ENCODE assay signal across 26 cellular contexts in the genomic region with DNA sequence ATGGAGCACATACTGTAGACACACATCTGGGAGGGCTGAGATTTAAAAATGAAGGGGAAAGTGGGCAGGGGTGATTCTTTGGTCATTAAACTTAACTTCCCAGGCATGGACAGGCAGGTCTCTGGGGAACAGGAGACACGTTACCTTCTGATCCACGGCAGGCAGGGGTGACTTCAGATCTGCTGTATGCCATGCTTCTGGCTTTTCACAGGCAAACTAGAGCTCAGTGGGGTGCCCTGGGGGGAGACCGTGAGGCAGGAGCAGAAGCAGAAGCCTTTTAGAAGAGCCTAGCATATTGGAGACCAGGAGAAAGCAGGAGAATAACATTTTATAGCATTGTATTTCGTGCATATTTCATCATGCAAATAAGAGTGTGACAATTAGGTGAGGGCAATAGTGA.
A peak's percentile ranks its signal among the peaks of the same experiment; 100 is the strongest.
DNase-seq lines count a peak whose midpoint lies in the region; ATAC-seq and TF ChIP-seq lines count a peak whose summit lies in the region.
"Had no signal": no experiment of that assay in that cellular context is flagged by ENCODE, and none has a peak within 500 bp of the region (broad histone marks: within the 10 kb centered on the region; RNA-seq: fewer than 3 reads in every experiment).

No MANE protein-coding gene starts in this region.

- H3K36me3 ChIP-seq in H7 (replicated peaks; ENCODE audit: control insufficient read depth, insufficient read depth, low read length) (no peaks in the 10 kb centered on the region), thyroid gland (no peaks in the 10 kb centered on the region)
- H3K36me3 ChIP-seq: BLaER1 treated with 17β-estradiol and CSF1 and Interleukin-3, amounts not matched to agents 10 nM and 100 nM; pancreas had no signal

- H3K36me3 Mint-ChIP-seq in chondrocyte (ENCODE audit: low read depth) (no peaks in the 10 kb centered on the region), nephron (ENCODE audit: low read depth) (peaks cover 3% of the 10 kb centered on the region)
- H3K36me3 Mint-ChIP-seq in naive thymus-derived CD8-positive, alpha-beta T cell = peaks cover 0 to 2% (median 0%) of the 10 kb centered on the region in 3 donors
- peaks cover 2% of the 10 kb centered on the region for H3K36me3 Mint-ChIP-seq in activated CD8-positive, alpha-beta T cell treated with anti-CD3 and anti-CD28 coated beads for 36 hours (ENCODE audit: low read depth)

- H3K27ac ChIP-seq in thyroid gland = no peak overlapping the region
- H3K27ac ChIP-seq: BLaER1 treated with 17β-estradiol and CSF1 and Interleukin-3, amounts not matched to agents 10 nM and 100 nM; pancreas had no signal

- H3K4me1 Mint-ChIP-seq in chondrocyte (ENCODE audit: low read depth) (peaks cover 23% of the 10 kb centered on the region), nephron (peaks cover 50% of the 10 kb centered on the region)
- peaks cover 0 to 3% (median 0%) of the 10 kb centered on the region in 4 donors for H3K4me1 Mint-ChIP-seq in naive thymus-derived CD8-positive, alpha-beta T cell
- no peaks in the 10 kb centered on the region for H3K4me1 Mint-ChIP-seq in activated CD8-positive, alpha-beta T cell treated with anti-CD3 and anti-CD28 coated beads for 36 hours (ENCODE audit: low read depth)
- H3K4me1 Mint-ChIP-seq: activated naive CD4-positive, alpha-beta T cell treated with anti-CD3 and anti-CD28 coated beads, Interleukin-2, amount 50 U/mL, for 24 hours had no signal

- DNase-seq in H7 (peak; percentile 46), NCI-H69 (lab: John Stamatoyannopoulos, UW) (peak; percentile 76), chondrocyte (ENCODE audit: low spot score) (no peak), RKO (ENCODE audit: low spot score) (no peak), thyroid gland (no peak)
- DNase-seq in naive thymus-derived CD8-positive, alpha-beta T cell = no peak
- no peak for DNase-seq in activated CD8-positive, alpha-beta T cell treated with anti-CD3 and anti-CD28 coated beads for 36 hours
- DNase-seq: ACHN; activated CD4-positive, CD25-positive, alpha-beta regulatory T cell treated with anti-CD3 and anti-CD28 coated beads, Interleukin-2, amount 50 U/mL, for 72 hours; Calu3; effector memory CD4-positive, alpha-beta T cell; HCEC 1CT; KBM-7; kidney glomerular epithelial cell; mammary epithelial cell; NCI-H1694 treated with DMSO at 0.1 percent for 48 hours; NCI-H2227 treated with DMSO at 0.1 percent for 48 hours; NCI-H774; pancreas; right cardiac atrium; Right ventricle myocardium superior; stimulated activated CD8-positive, alpha-beta memory T cell treated with anti-CD3 and anti-CD28 coated beads, Interleukin-4, amount 100 ng/mL, for 48 hours had no signal

- no peaks in the 10 kb centered on the region for H3K9me3 ChIP-seq in thyroid gland
- H3K9me3 ChIP-seq: pancreas had no signal

- WGBS in thyroid gland, 2 donors = 72 to 82% methylated on average over 4 of the region's 4 CpGs

- intact Hi-C loops in activated CD8-positive, alpha-beta T cell treated with anti-CD3 and anti-CD28 coated beads for 36 hours (cut with micrococcal nuclease) = no loop called here
- intact Hi-C loops in thyroid gland (cut with DNase I) = no loop called here

- H3K9me3 Mint-ChIP-seq in chondrocyte (ENCODE audit: low read depth) (peaks cover 9% of the 10 kb centered on the region), nephron (peaks cover 4% of the 10 kb centered on the region)
- peaks cover 0 to 8% (median 0%) of the 10 kb centered on the region in 9 donors for H3K9me3 Mint-ChIP-seq in naive thymus-derived CD8-positive, alpha-beta T cell
- peaks cover 2% of the 10 kb centered on the region for H3K9me3 Mint-ChIP-seq in activated CD8-positive, alpha-beta T cell treated with anti-CD3 and anti-CD28 coated beads for 36 hours
- H3K9me3 Mint-ChIP-seq: activated naive CD4-positive, alpha-beta T cell treated with anti-CD3 and anti-CD28 coated beads, Interleukin-2, amount 50 U/mL, for 24 hours had no signal

- CTCF ChIA-PET in activated CD8-positive, alpha-beta T cell treated with anti-CD3 and anti-CD28 coated beads for 36 hours (lab: Charles Lee) = interaction anchor here (1.3 kb wide), 1 partner anchor 65 kb away, joined by 3 read pairs; no protein-coding TSS in a partner anchor

- no peaks in the 10 kb centered on the region for H3K27me3 Mint-ChIP-seq in chondrocyte (ENCODE audit: low read depth)
- no peaks in the 10 kb centered on the region for H3K27me3 Mint-ChIP-seq in nephron (ENCODE audit: low read depth)
- peaks cover 0 to 11% (median 2%) of the 10 kb centered on the region in 5 donors for H3K27me3 Mint-ChIP-seq in naive thymus-derived CD8-positive, alpha-beta T cell
- H3K27me3 Mint-ChIP-seq in activated CD8-positive, alpha-beta T cell treated with anti-CD3 and anti-CD28 coated beads for 36 hours = no peaks in the 10 kb centered on the region
- H3K27me3 Mint-ChIP-seq: activated naive CD4-positive, alpha-beta T cell treated with anti-CD3 and anti-CD28 coated beads, Interleukin-2, amount 50 U/mL, for 24 hours had no signal

- H3K4me3 Mint-ChIP-seq in chondrocyte (ENCODE audit: unreplicated experiment) (no peak overlapping the region), nephron (peak overlapping the region in 2 of 3 experiments; percentile 10 to 30)
- H3K4me3 Mint-ChIP-seq in naive thymus-derived CD8-positive, alpha-beta T cell = no peak overlapping the region
- no peak overlapping the region for H3K4me3 Mint-ChIP-seq in activated CD8-positive, alpha-beta T cell treated with anti-CD3 and anti-CD28 coated beads for 36 hours
- H3K4me3 Mint-ChIP-seq: activated naive CD4-positive, alpha-beta T cell treated with anti-CD3 and anti-CD28 coated beads, Interleukin-2, amount 50 U/mL, for 24 hours had no signal

- peaks cover under 1% of the 10 kb centered on the region in 2 donors for H3K4me1 ChIP-seq in thyroid gland
- H3K4me1 ChIP-seq: pancreas had no signal

- POLR2A ChIA-PET in naive thymus-derived CD8-positive, alpha-beta T cell (lab: Charles Lee) = no interaction called here
- POLR2A ChIA-PET in activated CD8-positive, alpha-beta T cell treated with anti-CD3 and anti-CD28 coated beads for 36 hours (lab: Charles Lee) = no interaction called here

- no peak overlapping the region for H3K4me3 ChIP-seq in H7 (ENCODE audit: insufficient read depth, low read depth, low read length)
- no peak overlapping the region for H3K4me3 ChIP-seq in thyroid gland (replicated peaks in 1 of 3)
- H3K4me3 ChIP-seq: BLaER1 treated with 17β-estradiol and CSF1 and Interleukin-3, amounts not matched to agents 10 nM and 100 nM; pancreas had no signal

- no peaks in the 10 kb centered on the region for H3K27me3 ChIP-seq in H7 (ENCODE audit: control insufficient read depth, insufficient read depth, low read length)
- H3K27me3 ChIP-seq in thyroid gland = no peaks in the 10 kb centered on the region
- H3K27me3 ChIP-seq: BLaER1 treated with 17β-estradiol and CSF1 and Interleukin-3, amounts not matched to agents 10 nM and 100 nM; pancreas had no signal

- TF ChIP-seq CTCF in chondrocyte (IDR thresholded peaks at IDR 0.05) (no peak), nephron (IDR thresholded peaks at IDR 0.05; ENCODE audit: unreplicated experiment in 3 of 3) (no peak), thyroid gland (IDR thresholded peaks at IDR 0.05) (no peak)
- no peak for TF ChIP-seq CTCF in activated CD8-positive, alpha-beta T cell treated with anti-CD3 and anti-CD28 coated beads for 36 hours (IDR thresholded peaks at IDR 0.05)

- H3K27ac Mint-ChIP-seq in chondrocyte (ENCODE audit: unreplicated experiment) (peak overlapping the region; percentile 39), nephron (peak overlapping the region; percentile 83 to 93 (median 83))
- H3K27ac Mint-ChIP-seq in naive thymus-derived CD8-positive, alpha-beta T cell = peak overlapping the region in 1 of 10 donors; percentile 12
- no peak overlapping the region for H3K27ac Mint-ChIP-seq in activated CD8-positive, alpha-beta T cell treated with anti-CD3 and anti-CD28 coated beads for 36 hours

- ATAC-seq in naive thymus-derived CD8-positive, alpha-beta T cell = no peak
- no peak for ATAC-seq in activated CD8-positive, alpha-beta T cell treated with anti-CD3 and anti-CD28 coated beads for 36 hours
- ATAC-seq: esophagus mucosa, right cardiac atrium had no signal

- no peak for TF ChIP-seq POLR2A in thyroid gland (IDR thresholded peaks at IDR 0.05)

Comparison
In these comparisons a context has a peak if more than half of its experiments do, and no peak if none do; other contexts are left out.
1. DNase-seq: peak in H7 (single experiment) and NCI-H69 (single experiment); none in chondrocyte (single experiment), naive thymus-derived CD8-positive, alpha-beta T cell (0 of 10), activated CD8-positive, alpha-beta T cell treated with anti-CD3 and anti-CD28 coated beads for 36 hours (single experiment), RKO (single experiment) and thyroid gland (0 of 2).
2. H3K4me3 Mint-ChIP-seq: peak in nephron (2 of 3); none in chondrocyte (single experiment), naive thymus-derived CD8-positive, alpha-beta T cell (0 of 10) and activated CD8-positive, alpha-beta T cell treated with anti-CD3 and anti-CD28 coated beads for 36 hours (single experiment).